In the genomic region with DNA sequence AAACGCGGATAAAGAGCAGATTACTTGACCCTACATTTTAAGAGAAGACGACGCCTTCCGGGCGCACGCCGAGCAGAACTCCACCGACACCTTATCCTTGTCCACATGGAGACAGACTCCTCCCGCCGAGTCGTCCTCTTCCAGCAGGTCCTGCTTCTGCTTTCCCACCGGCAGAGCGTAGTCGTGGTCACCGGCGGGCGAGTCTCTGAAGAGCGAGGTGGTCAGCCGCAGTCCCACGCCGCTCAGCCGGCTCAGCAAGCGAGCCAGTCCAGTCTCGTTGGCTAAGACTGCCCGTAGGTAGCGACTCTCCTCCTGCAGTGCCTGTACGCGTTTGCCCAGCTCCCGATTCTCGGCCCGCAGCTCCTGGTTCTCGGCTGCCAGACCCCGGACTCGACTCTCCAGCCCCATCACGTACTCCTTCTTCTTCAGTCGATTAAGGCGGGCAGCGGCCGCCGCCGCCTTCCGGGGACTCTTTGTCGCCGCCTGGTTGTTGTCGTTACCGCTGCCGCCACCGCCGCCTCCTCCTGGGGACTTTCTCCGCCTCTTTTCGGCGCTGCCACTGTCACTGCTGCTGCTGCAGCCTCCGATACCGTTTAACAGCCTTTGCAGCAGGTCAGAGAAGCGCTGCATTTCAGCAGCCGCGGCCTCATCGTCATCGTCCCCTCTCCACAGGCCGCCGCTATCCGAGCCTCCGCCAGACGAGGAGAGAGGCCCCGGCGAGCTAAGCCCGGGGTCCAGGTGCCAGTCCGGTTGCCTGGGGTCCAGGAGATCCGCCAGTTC, we compare ENCODE assay signal across 8 cellular contexts. TPM values are rescaled to one million over a fixed set of nuclear protein-coding genes. Genes with fewer than 3 reads are reported as not detected.
DNase-seq lines count a peak whose midpoint lies in the region; ATAC-seq, FAIRE-seq and TF ChIP-seq lines count a peak whose summit lies in the region.

No MANE protein-coding gene starts in this region.

- no peaks in the 10 kb centered on the region for H3K36me3 ChIP-seq in HepG2 (replicated peaks in 1 of 2; ENCODE audit: control insufficient read depth in 1 of 2, insufficient read depth in 2 of 2, low read length in 2 of 2)

- POLR2A ChIA-PET in HepG2 (lab: Yijun Ruan, JAX), result interaction anchor here (1.2 to 10.0 kb wide), 6 partner anchors 10 to 36 kb away, joined by 3 to 112 read pairs (median 6); a partner anchor contains a TSS

- ATAC-seq in GM18867 (IDR thresholded peaks at IDR 0.05; ENCODE audit: unreplicated experiment), result peak; percentile 79
- ATAC-seq in HG03066 (IDR thresholded peaks at IDR 0.05; ENCODE audit: low read depth, unreplicated experiment), result peak; percentile 75
- peak; percentile 78 for ATAC-seq in HepG2

- TF ChIP-seq CTCF in AG10803 (conservative IDR thresholded peaks at IDR 0.05; ENCODE audit: low read length), result peak; percentile 49
- TF ChIP-seq CTCF in HepG2 (CRISPR knock-in tag; IDR thresholded peaks at IDR 0.05), result peak; percentile 64

- H3K79me2 ChIP-seq in HepG2 (ENCODE audit: insufficient read depth, low read length), result peaks cover 54% of the 10 kb centered on the region

- BruUV-seq in HepG2 (replicated peaks; lab: Mats Ljungman, UMichigan), result no TSS peak

- no peaks in the 10 kb centered on the region for H3K9me3 ChIP-seq in HepG2 (ENCODE audit: low read length)

- H3K27ac ChIP-seq in cingulate gyrus (ENCODE audit: low read depth, low read length), result peak overlapping the region; percentile 96
- peak overlapping the region; percentile 98 for H3K27ac ChIP-seq in HepG2 (ENCODE audit: extremely low read length, insufficient read depth, low read length)

- 0% methylated on average over 26 of the region's 70 CpGs for WGBS in HepG2 (ENCODE audit: low lambda C conversion rate)

- H3K27me3 ChIP-seq in HepG2 (ENCODE audit: control insufficient read depth in 1 of 2, insufficient read depth in 2 of 2, low read length in 2 of 2), result no peaks in the 10 kb centered on the region; a peak in 1 of 5 replicates

- intact Hi-C loops in HepG2 (cut with micrococcal nuclease; ENCODE audit: unreplicated experiment), result loop anchor here (1.0 to 2.0 kb wide), 2 partner anchors 15 to 69 kb away; no protein-coding TSS in a partner anchor

- peaks cover 29% of the 10 kb centered on the region for H4K20me1 ChIP-seq in HepG2 (ENCODE audit: insufficient read depth, low read length)

- peak overlapping the region; percentile 88 for H3K4me2 ChIP-seq in HepG2 (ENCODE audit: low read depth, low read length)

- no peak for TF ChIP-seq EP300 in HepG2 (IDR thresholded peaks at IDR 0.05; ENCODE audit: low read depth in 2 of 2, low read length in 2 of 2)
- TF ChIP-seq EP300 in HepG2 (CRISPR knock-in tag; IDR thresholded peaks at IDR 0.05; ENCODE audit: borderline replicate concordance), result no peak

- TF ChIP-seq POLR2A in HepG2 (IDR thresholded peaks at IDR 0.05; ENCODE audit: insufficient read depth in 1 of 2, low read depth in 2 of 2, low read length in 2 of 2), result 0 out of 4 replicates have a peak, but pooled peaks of 1 of the 2 experiments have one; percentile 27

- H3K9ac ChIP-seq in HepG2 (ENCODE audit: insufficient read depth, low read depth, low read length), result peak overlapping the region; percentile 98

- in situ Hi-C loops in HepG2 (cut with HindIII; ENCODE audit: extremely low pct_ligation_motif_present, low pct_unique_long_range_greater_than_20kb), result no loop called here

- H3K4me1 ChIP-seq in HepG2 (ENCODE audit: insufficient read depth, low read length), result peaks cover 49% of the 10 kb centered on the region

- no peak for FAIRE-seq in HepG2 (lab: Jason Lieb, UNC)

- H3K4me3 ChIP-seq in AG10803 (ENCODE audit: low read length) (peak overlapping the region; percentile 78), HepG2 (replicated peaks in 1 of 3; ENCODE audit: insufficient read depth in 1 of 3, low read depth in 2 of 3, low read length in 3 of 3) (peak overlapping the region; percentile 72 to 95 (median 86))

- H2AFZ ChIP-seq in HepG2 (ENCODE audit: low read length), result no peak overlapping the region

- peak; percentile 61 for DNase-seq in AG10803 (ENCODE audit: low read depth)
- DNase-seq in NCI-H2196 treated with DMSO at 0.1 percent for 48 hours (lab: John Stamatoyannopoulos, UW; ENCODE audit: unreplicated experiment), result peak; percentile 19
- DNase-seq in activated CD4-positive, alpha-beta T cell treated with anti-CD3 and anti-CD28 coated beads for 4 hours, result peak; percentile 85 to 86
- peak; percentile 50 for DNase-seq in HepG2 (ENCODE audit: low spot score)
- DNase-seq in stimulated activated CD4-positive, alpha-beta T cell treated with anti-CD3 and anti-CD28 coated beads, Interleukin-4, amount 100 ng/mL, for 24 hours, result peak; percentile 90

- CTCF ChIA-PET in HepG2 (lab: Yijun Ruan, JAX; ENCODE audit: low intra/inter-chr PET ratio, low total read pairs), result no interaction called here

- peak; percentile 42; the same call in 1 of the 2 replicates for TF ChIP-seq RAD21 in HepG2 (CRISPR knock-in tag; IDR thresholded peaks at IDR 0.05)

RNA-seq across cellular contexts. Expression of a gene that starts 1.0 kb away (rescaled TPM):
- 17.2 and 43.1 TPM in 2 replicates for total RNA-seq in HepG2 (2016; rRNA removed; fragmentation: Illumina TruSeq; extraction: Trizol)
- total RNA-seq in HepG2 (2016; cell fraction: cytosol; rRNA removed; fragmentation: Illumina TruSeq; extraction: Trizol; ENCODE audit: low read depth), result 3.9 and 5.1 TPM in 2 replicates
- 17.1 and 41.7 TPM in 2 replicates for total RNA-seq in HepG2 (2016; cell fraction: insoluble cytoplasmic fraction; rRNA removed; fragmentation: Illumina TruSeq; extraction: Trizol)
- 8.8 and 10.3 TPM in 2 replicates for total RNA-seq in HepG2 (2016; cell fraction: membrane; rRNA removed; fragmentation: Illumina TruSeq; extraction: Trizol)
- total RNA-seq in HepG2 (2016; cell fraction: nucleus; rRNA removed; fragmentation: Illumina TruSeq; extraction: Trizol), result 113 and 114 TPM in 2 replicates
- 30.6 and 31.1 TPM in 2 replicates for polyA plus RNA-seq in HepG2 (2011; rRNA removed)
- 9.3 and 10.4 TPM in 2 replicates for polyA plus RNA-seq in HepG2 (2011; cell fraction: cytosol; rRNA removed)
- polyA plus RNA-seq in HepG2 (2011; cell fraction: nucleus; rRNA removed), result 173 and 179 TPM in 2 replicates
- polyA plus RNA-seq in HepG2 (2012), result 30.0 and 33.9 TPM in 2 replicates
- 1.7 and 3.1 TPM in 2 replicates for polyA plus RNA-seq in HepG2 (2016; cell fraction: cytosol; fragmentation: Illumina TruSeq; extraction: Trizol; ENCODE audit: low read depth)
- polyA plus RNA-seq in HepG2 (2016; cell fraction: insoluble cytoplasmic fraction; fragmentation: Illumina TruSeq; extraction: Trizol; ENCODE audit: low read depth), result 17.0 and 19.9 TPM in 2 replicates
- 4.9 and 6.4 TPM in 2 replicates for polyA plus RNA-seq in HepG2 (2016; cell fraction: membrane; fragmentation: Illumina TruSeq; extraction: Trizol; ENCODE audit: low read depth)
- 164 and 170 TPM in 2 replicates for polyA plus RNA-seq in HepG2 (2016; cell fraction: nucleus; fragmentation: Illumina TruSeq; extraction: Trizol; ENCODE audit: insufficient read depth, low read depth)
- polyA minus RNA-seq in HepG2 (2011; rRNA and poly(A)+ RNA removed; ENCODE audit: low replicate concordance), result 15.7 and 25.6 TPM in 2 replicates
- polyA minus RNA-seq in HepG2 (2011; cell fraction: cytosol; rRNA and poly(A)+ RNA removed), result 8.6 and 12.7 TPM in 2 replicates
- 144 and 161 TPM in 2 replicates for polyA minus RNA-seq in HepG2 (2011; cell fraction: nucleus; rRNA and poly(A)+ RNA removed)

RNA-seq across cellular contexts. Expression of a gene that starts 16.2 kb away (rescaled TPM):
- total RNA-seq in HepG2 (2016; rRNA removed; fragmentation: Illumina TruSeq; extraction: Trizol), result 66.9 and 68.7 TPM in 2 replicates
- 70.9 and 83.3 TPM in 2 replicates for total RNA-seq in HepG2 (2016; cell fraction: cytosol; rRNA removed; fragmentation: Illumina TruSeq; extraction: Trizol; ENCODE audit: low read depth)
- 67.5 and 67.8 TPM in 2 replicates for total RNA-seq in HepG2 (2016; cell fraction: insoluble cytoplasmic fraction; rRNA removed; fragmentation: Illumina TruSeq; extraction: Trizol)
- 63.9 and 68.2 TPM in 2 replicates for total RNA-seq in HepG2 (2016; cell fraction: membrane; rRNA removed; fragmentation: Illumina TruSeq; extraction: Trizol)
- total RNA-seq in HepG2 (2016; cell fraction: nucleus; rRNA removed; fragmentation: Illumina TruSeq; extraction: Trizol), result 33.4 and 36.6 TPM in 2 replicates
- polyA plus RNA-seq in HepG2 (2011; rRNA removed), result 33.8 and 59.5 TPM in 2 replicates
- polyA plus RNA-seq in HepG2 (2011; cell fraction: cytosol; rRNA removed), result 21.4 and 31.6 TPM in 2 replicates
- 6.2 and 6.7 TPM in 2 replicates for polyA plus RNA-seq in HepG2 (2011; cell fraction: nucleus; rRNA removed)
- polyA plus RNA-seq in HepG2 (2012), result 29.2 and 35.7 TPM in 2 replicates
- polyA plus RNA-seq in HepG2 (2016; cell fraction: cytosol; fragmentation: Illumina TruSeq; extraction: Trizol; ENCODE audit: low read depth), result 69.5 and 78.7 TPM in 2 replicates
- polyA plus RNA-seq in HepG2 (2016; cell fraction: insoluble cytoplasmic fraction; fragmentation: Illumina TruSeq; extraction: Trizol; ENCODE audit: low read depth), result 48.7 and 55.1 TPM in 2 replicates
- 51.3 and 53.8 TPM in 2 replicates for polyA plus RNA-seq in HepG2 (2016; cell fraction: membrane; fragmentation: Illumina TruSeq; extraction: Trizol; ENCODE audit: low read depth)
- 45.8 and 47.6 TPM in 2 replicates for polyA plus RNA-seq in HepG2 (2016; cell fraction: nucleus; fragmentation: Illumina TruSeq; extraction: Trizol; ENCODE audit: insufficient read depth, low read depth)
- polyA minus RNA-seq in HepG2 (2011; rRNA and poly(A)+ RNA removed; ENCODE audit: low replicate concordance), result 9.7 and 17.8 TPM in 2 replicates
- polyA minus RNA-seq in HepG2 (2011; cell fraction: cytosol; rRNA and poly(A)+ RNA removed), result 3.4 and 4.2 TPM in 2 replicates
- 6.8 and 10.1 TPM in 2 replicates for polyA minus RNA-seq in HepG2 (2011; cell fraction: nucleus; rRNA and poly(A)+ RNA removed)

RNA-seq across cellular contexts. Expression of a gene that starts 22.0 kb away (rescaled TPM):
- total RNA-seq in HepG2 (2016; rRNA removed; fragmentation: Illumina TruSeq; extraction: Trizol), result 0.38 and 0.60 TPM in 2 replicates
- total RNA-seq in HepG2 (2016; cell fraction: cytosol; rRNA removed; fragmentation: Illumina TruSeq; extraction: Trizol; ENCODE audit: low read depth), result not detected in 2 replicates
- 0.30 and 0.39 TPM in 2 replicates for total RNA-seq in HepG2 (2016; cell fraction: insoluble cytoplasmic fraction; rRNA removed; fragmentation: Illumina TruSeq; extraction: Trizol)
- not detected in 2 replicates for total RNA-seq in HepG2 (2016; cell fraction: membrane; rRNA removed; fragmentation: Illumina TruSeq; extraction: Trizol)
- total RNA-seq in HepG2 (2016; cell fraction: nucleus; rRNA removed; fragmentation: Illumina TruSeq; extraction: Trizol), result 0.28 TPM in 1 of 2 replicates, not detected in the other
- 0.13 TPM in 1 of 2 replicates, not detected in the other for polyA plus RNA-seq in HepG2 (2011; rRNA removed)
- 0.03 and 0.04 TPM in 2 replicates for polyA plus RNA-seq in HepG2 (2011; cell fraction: cytosol; rRNA removed)
- not detected in 2 replicates for polyA plus RNA-seq in HepG2 (2011; cell fraction: nucleus; rRNA removed)
- polyA plus RNA-seq in HepG2 (2012), result not detected in 2 replicates
- polyA plus RNA-seq in HepG2 (2016; cell fraction: cytosol; fragmentation: Illumina TruSeq; extraction: Trizol; ENCODE audit: low read depth), result not detected in 2 replicates
- 0.22 and 0.46 TPM in 2 replicates for polyA plus RNA-seq in HepG2 (2016; cell fraction: insoluble cytoplasmic fraction; fragmentation: Illumina TruSeq; extraction: Trizol; ENCODE audit: low read depth)
- not detected in 2 replicates for polyA plus RNA-seq in HepG2 (2016; cell fraction: membrane; fragmentation: Illumina TruSeq; extraction: Trizol; ENCODE audit: low read depth)
- not detected in 2 replicates for polyA plus RNA-seq in HepG2 (2016; cell fraction: nucleus; fragmentation: Illumina TruSeq; extraction: Trizol; ENCODE audit: insufficient read depth, low read depth)
- not detected in 2 replicates for polyA minus RNA-seq in HepG2 (2011; rRNA and poly(A)+ RNA removed; ENCODE audit: low replicate concordance)
- polyA minus RNA-seq in HepG2 (2011; cell fraction: cytosol; rRNA and poly(A)+ RNA removed), result not detected in 2 replicates
- not detected in 2 replicates for polyA minus RNA-seq in HepG2 (2011; cell fraction: nucleus; rRNA and poly(A)+ RNA removed)

RNA-seq across cellular contexts. Expression of a gene that starts 35.6 kb away (rescaled TPM):
- total RNA-seq in HepG2 (2016; rRNA removed; fragmentation: Illumina TruSeq; extraction: Trizol), result 54.8 and 81.8 TPM in 2 replicates
- total RNA-seq in HepG2 (2016; cell fraction: cytosol; rRNA removed; fragmentation: Illumina TruSeq; extraction: Trizol; ENCODE audit: low read depth), result 21.5 and 24.8 TPM in 2 replicates
- total RNA-seq in HepG2 (2016; cell fraction: insoluble cytoplasmic fraction; rRNA removed; fragmentation: Illumina TruSeq; extraction: Trizol), result 56.1 and 83.6 TPM in 2 replicates
- 45.7 and 58.4 TPM in 2 replicates for total RNA-seq in HepG2 (2016; cell fraction: membrane; rRNA removed; fragmentation: Illumina TruSeq; extraction: Trizol)
- 31.7 and 35.5 TPM in 2 replicates for total RNA-seq in HepG2 (2016; cell fraction: nucleus; rRNA removed; fragmentation: Illumina TruSeq; extraction: Trizol)
- polyA plus RNA-seq in HepG2 (2011; rRNA removed), result 26.2 and 33.6 TPM in 2 replicates
- polyA plus RNA-seq in HepG2 (2011; cell fraction: cytosol; rRNA removed), result 14.0 and 25.9 TPM in 2 replicates
- polyA plus RNA-seq in HepG2 (2011; cell fraction: nucleus; rRNA removed), result 18.3 and 25.6 TPM in 2 replicates
- polyA plus RNA-seq in HepG2 (2012), result 35.0 and 42.8 TPM in 2 replicates
- polyA plus RNA-seq in HepG2 (2016; cell fraction: cytosol; fragmentation: Illumina TruSeq; extraction: Trizol; ENCODE audit: low read depth), result 29.0 and 34.2 TPM in 2 replicates
- polyA plus RNA-seq in HepG2 (2016; cell fraction: insoluble cytoplasmic fraction; fragmentation: Illumina TruSeq; extraction: Trizol; ENCODE audit: low read depth), result 85.8 and 101 TPM in 2 replicates
- 52.1 and 54.7 TPM in 2 replicates for polyA plus RNA-seq in HepG2 (2016; cell fraction: membrane; fragmentation: Illumina TruSeq; extraction: Trizol; ENCODE audit: low read depth)
- polyA plus RNA-seq in HepG2 (2016; cell fraction: nucleus; fragmentation: Illumina TruSeq; extraction: Trizol; ENCODE audit: insufficient read depth, low read depth), result 54.1 and 62.9 TPM in 2 replicates
- 4.8 and 14.2 TPM in 2 replicates for polyA minus RNA-seq in HepG2 (2011; rRNA and poly(A)+ RNA removed; ENCODE audit: low replicate concordance)
- 7.8 and 8.5 TPM in 2 replicates for polyA minus RNA-seq in HepG2 (2011; cell fraction: cytosol; rRNA and poly(A)+ RNA removed)
- 17.3 and 18.0 TPM in 2 replicates for polyA minus RNA-seq in HepG2 (2011; cell fraction: nucleus; rRNA and poly(A)+ RNA removed)

RNA-seq across cellular contexts. Expression of a gene that starts 36.8 kb away (rescaled TPM):
- total RNA-seq in HepG2 (2016; rRNA removed; fragmentation: Illumina TruSeq; extraction: Trizol), result 1.0 and 1.1 TPM in 2 replicates
- 0.26 and 0.30 TPM in 2 replicates for total RNA-seq in HepG2 (2016; cell fraction: cytosol; rRNA removed; fragmentation: Illumina TruSeq; extraction: Trizol; ENCODE audit: low read depth)
- 0.73 and 0.87 TPM in 2 replicates for total RNA-seq in HepG2 (2016; cell fraction: insoluble cytoplasmic fraction; rRNA removed; fragmentation: Illumina TruSeq; extraction: Trizol)
- 0.48 and 1.1 TPM in 2 replicates for total RNA-seq in HepG2 (2016; cell fraction: membrane; rRNA removed; fragmentation: Illumina TruSeq; extraction: Trizol)
- 1.8 and 2.9 TPM in 2 replicates for total RNA-seq in HepG2 (2016; cell fraction: nucleus; rRNA removed; fragmentation: Illumina TruSeq; extraction: Trizol)
- polyA plus RNA-seq in HepG2 (2011; rRNA removed), result 0.34 and 0.46 TPM in 2 replicates
- polyA plus RNA-seq in HepG2 (2011; cell fraction: cytosol; rRNA removed), result 0.11 and 0.23 TPM in 2 replicates
- polyA plus RNA-seq in HepG2 (2011; cell fraction: nucleus; rRNA removed), result 0.90 and 0.92 TPM in 2 replicates
- 0.75 and 1.2 TPM in 2 replicates for polyA plus RNA-seq in HepG2 (2012)
- polyA plus RNA-seq in HepG2 (2016; cell fraction: cytosol; fragmentation: Illumina TruSeq; extraction: Trizol; ENCODE audit: low read depth), result 0.08 TPM in 1 of 2 replicates, not detected in the other
- 0.52 and 0.61 TPM in 2 replicates for polyA plus RNA-seq in HepG2 (2016; cell fraction: insoluble cytoplasmic fraction; fragmentation: Illumina TruSeq; extraction: Trizol; ENCODE audit: low read depth)
- polyA plus RNA-seq in HepG2 (2016; cell fraction: membrane; fragmentation: Illumina TruSeq; extraction: Trizol; ENCODE audit: low read depth), result 0.21 and 0.35 TPM in 2 replicates
- polyA plus RNA-seq in HepG2 (2016; cell fraction: nucleus; fragmentation: Illumina TruSeq; extraction: Trizol; ENCODE audit: insufficient read depth, low read depth), result 0.83 and 1.5 TPM in 2 replicates
- 2.3 and 11.1 TPM in 2 replicates for polyA minus RNA-seq in HepG2 (2011; rRNA and poly(A)+ RNA removed; ENCODE audit: low replicate concordance)
- 0.59 and 0.97 TPM in 2 replicates for polyA minus RNA-seq in HepG2 (2011; cell fraction: cytosol; rRNA and poly(A)+ RNA removed)
- polyA minus RNA-seq in HepG2 (2011; cell fraction: nucleus; rRNA and poly(A)+ RNA removed), result 9.3 and 12.7 TPM in 2 replicates

Comparison
In these comparisons a context has a peak if more than half of its experiments do, and no peak if none do; other contexts are left out.
1. Peak in every context shown above with its lines: DNase-seq, ATAC-seq, H3K4me3 ChIP-seq and H3K27ac ChIP-seq.
2. DNase-seq: peak in every context shown above with its lines; median percentile 90 in stimulated activated CD4-positive, alpha-beta T cell treated with anti-CD3 and anti-CD28 coated beads, Interleukin-4, amount 100 ng/mL, for 24 hours; 86 in activated CD4-positive, alpha-beta T cell treated with anti-CD3 and anti-CD28 coated beads for 4 hours; 61 in AG10803; 50 in HepG2; 19 in NCI-H2196 treated with DMSO at 0.1 percent for 48 hours.